Comparison of ENCODE assay signal across 8 cellular contexts in genomic region chr11:101914737-101915426, GRCh38.
A peak's percentile ranks its signal among the peaks of the same experiment; 100 is the strongest.
DNase-seq lines count a peak whose midpoint lies in the region; ATAC-seq lines count a peak whose summit lies in the region.

CEP126 (plus strand) TSS chr11:101915010; CDS start chr11:101915285, 275 bp downstream.

- peak within 1 kb of the TSS; percentile 69 for H3K4me2 ChIP-seq in BLaER1

- H3K36me3 Mint-ChIP-seq in effector memory CD8-positive, alpha-beta T cell (ENCODE audit: insufficient read depth): no peaks in the 10 kb centered on the region
- no peaks in the 10 kb centered on the region for H3K36me3 Mint-ChIP-seq in memory B cell

- peak within 1 kb of the TSS; percentile 38; the same call in 1 of the 2 replicates for H3K9ac ChIP-seq in BLaER1

- peak; percentile 93 for DNase-seq in NCI-H748 treated with DMSO at 0.1 percent for 48 hours (lab: John Stamatoyannopoulos, UW)
- DNase-seq in activated CD8-positive, alpha-beta memory T cell treated with anti-CD3 and anti-CD28 coated beads for 4 hours (ENCODE audit: low read depth in 2 of 2): peak; percentile 85 to 87
- peak; percentile 92 to 97 (median 94) for DNase-seq in effector memory CD8-positive, alpha-beta T cell
- peak; percentile 98 for DNase-seq in memory B cell (ENCODE audit: low spot score in 2 of 2)
- peak; percentile 89 for DNase-seq in stimulated activated CD8-positive, alpha-beta memory T cell treated with anti-CD3 and anti-CD28 coated beads, Interleukin-12 subunit alpha, Interleukin-12 subunit beta, amount 100 ng/mL, for 1 hour (ENCODE audit: low read depth)

- peaks cover 0 to 7% of the 10 kb centered on the region in 2 donors for H3K27me3 Mint-ChIP-seq in effector memory CD8-positive, alpha-beta T cell
- H3K27me3 Mint-ChIP-seq in memory B cell: peaks cover 3% of the 10 kb centered on the region

- no peaks in the 10 kb centered on the region for H3K9me3 Mint-ChIP-seq in effector memory CD8-positive, alpha-beta T cell
- no peaks in the 10 kb centered on the region for H3K9me3 Mint-ChIP-seq in memory B cell

- peak within 1 kb of the TSS; percentile 88 to 89 for H3K4me3 Mint-ChIP-seq in effector memory CD8-positive, alpha-beta T cell
- peak within 1 kb of the TSS; percentile 97 for H3K4me3 Mint-ChIP-seq in memory B cell

- peak within 1 kb of the TSS; percentile 89 to 97 for H3K27ac Mint-ChIP-seq in effector memory CD8-positive, alpha-beta T cell
- peak within 1 kb of the TSS; percentile 100 for H3K27ac Mint-ChIP-seq in memory B cell

- no peaks in the 10 kb centered on the region for H4K20me1 ChIP-seq in BLaER1

- H3K27ac ChIP-seq in BLaER1: 0 out of 2 replicates have a peak within 1 kb of the TSS, but pooled peaks have one; percentile 31

- H3K36me3 ChIP-seq in BLaER1: no peaks in the 10 kb centered on the region

- H3K4me1 ChIP-seq in BLaER1: peaks cover 14% of the 10 kb centered on the region

- ATAC-seq in GM19395 (IDR thresholded peaks at IDR 0.05; ENCODE audit: unreplicated experiment): peak; percentile 100
- ATAC-seq in HG03558 (IDR thresholded peaks at IDR 0.05; ENCODE audit: extremely low read depth, unreplicated experiment): peak; percentile 98
- ATAC-seq in effector memory CD8-positive, alpha-beta T cell (replicated peaks): peak; percentile 89
- ATAC-seq in memory B cell (ENCODE audit: low read depth): peak; percentile 82

- no peaks in the 10 kb centered on the region for H3K27me3 ChIP-seq in BLaER1

- peaks cover 9 to 27% of the 10 kb centered on the region in 2 donors for H3K4me1 Mint-ChIP-seq in effector memory CD8-positive, alpha-beta T cell (ENCODE audit: low read depth in 2 of 2)
- H3K4me1 Mint-ChIP-seq in memory B cell: peaks cover 19% of the 10 kb centered on the region

- peak within 1 kb of the TSS; percentile 68 for H3K4me3 ChIP-seq in BLaER1

- peaks cover 6% of the 10 kb centered on the region; the same call in 1 of the 2 replicates for H3K9me3 ChIP-seq in BLaER1

Comparison
In these comparisons a context has a peak if more than half of its experiments do, and no peak if none do; other contexts are left out.
1. Peak in every context shown above with its lines: DNase-seq, ATAC-seq, H3K4me3 ChIP-seq and H3K27ac ChIP-seq.